19 cellular contexts compared by ENCODE assay signal in the genomic region with DNA sequence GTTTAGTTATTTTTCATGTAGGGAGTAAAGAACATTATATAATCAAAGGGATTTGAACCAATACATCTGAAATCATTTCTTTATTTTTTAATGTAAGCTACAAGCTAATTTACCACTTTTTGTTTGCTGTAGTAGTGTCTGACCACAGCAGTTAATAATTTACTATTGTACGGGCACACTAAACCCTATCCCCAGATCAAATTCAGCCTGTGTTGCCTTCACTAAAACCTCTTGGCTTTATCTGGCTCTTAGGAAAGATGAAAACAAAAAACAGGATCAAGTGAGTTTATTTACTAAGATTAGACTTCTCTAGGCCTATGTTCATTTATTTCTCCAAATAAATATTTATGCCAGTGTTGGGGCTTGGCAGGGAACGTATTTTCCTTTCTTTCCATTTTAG.
DNase-seq lines count a peak whose midpoint lies in the region; ATAC-seq, FAIRE-seq and TF ChIP-seq lines count a peak whose summit lies in the region.
"Had no signal": no experiment of that assay in that cellular context is flagged by ENCODE, and none has a peak within 500 bp of the region (broad histone marks: within the 10 kb centered on the region; RNA-seq: fewer than 3 reads in every experiment).

No MANE protein-coding gene starts in this region.

- H3K79me2 ChIP-seq in neural cell (replicated peaks; ENCODE audit: insufficient read depth, low read length): no peaks in the 10 kb centered on the region

- no peaks in the 10 kb centered on the region for H4K20me1 ChIP-seq in neural cell (ENCODE audit: insufficient read depth)

- H3K4me3 ChIP-seq in neural cell (ENCODE audit: low read length) (no peak overlapping the region), body of pancreas (no peak overlapping the region)
- H3K4me3 ChIP-seq: GM23338 had no signal

- no peak for TF ChIP-seq EP300 in neural cell (conservative IDR thresholded peaks at IDR 0.05; ENCODE audit: poor library complexity, severe bottlenecking)

- H3F3A ChIP-seq in neural cell (ENCODE audit: insufficient read depth, low read length, poor library complexity, severe bottlenecking): no peaks in the 10 kb centered on the region

- H3K9me3 ChIP-seq in neural cell (ENCODE audit: low read length) (no peaks in the 10 kb centered on the region), body of pancreas (no peaks in the 10 kb centered on the region)
- H3K9me3 ChIP-seq: Caco-2 had no signal

- TF ChIP-seq CTCF in neural cell (IDR thresholded peaks at IDR 0.05; ENCODE audit: poor library complexity, severe bottlenecking): no peak
- TF ChIP-seq CTCF in body of pancreas (IDR thresholded peaks at IDR 0.05): no peak

- no peak overlapping the region for H3K4me2 ChIP-seq in neural cell (ENCODE audit: low read length)
- H3K4me2 ChIP-seq: GM23338 had no signal

- H2AFZ ChIP-seq in neural cell (ENCODE audit: low read depth, low read length): no peak overlapping the region
- H2AFZ ChIP-seq: GM23338 had no signal

- no peak for TF ChIP-seq POLR2A in body of pancreas (IDR thresholded peaks at IDR 0.05)

- FAIRE-seq in GM19239 (lab: Jason Lieb, UNC): peak; percentile 26
- FAIRE-seq: GM12891, GM18507 had no signal

- peaks cover 12% of the 10 kb centered on the region for H3K36me3 ChIP-seq in neural cell (ENCODE audit: insufficient read depth, low read length)
- H3K36me3 ChIP-seq in body of pancreas (replicated peaks in 1 of 2; ENCODE audit: insufficient read depth in 1 of 2, low read depth in 2 of 2): no peaks in the 10 kb centered on the region

- 39 to 43% methylated on average over 2 of the region's 2 CpGs for WGBS in body of pancreas, 2 donors

- H3K27me3 ChIP-seq in neural cell (ENCODE audit: insufficient read depth, low read depth, low read length) (no peaks in the 10 kb centered on the region), body of pancreas (no peaks in the 10 kb centered on the region)

- H3K9ac ChIP-seq in neural cell (ENCODE audit: low read length): no peak overlapping the region

- H3K27ac ChIP-seq in neural cell (ENCODE audit: low read length) (peak overlapping the region; percentile 74), body of pancreas (no peak overlapping the region)

- intact Hi-C loops in body of pancreas (cut with DNase I): no loop called here

- no peaks in the 10 kb centered on the region for H3K4me1 ChIP-seq in body of pancreas
- H3K4me1 ChIP-seq: Caco-2 had no signal

- no peak for TF ChIP-seq RAD21 in neural cell (conservative IDR thresholded peaks at IDR 0.05)

- no peaks in the 10 kb centered on the region for H3K9me2 ChIP-seq in neural cell (ENCODE audit: insufficient read depth, low read length)

- DNase-seq in DMS53 treated with DMSO at 0.1 percent for 48 hours (lab: John Stamatoyannopoulos, UW; ENCODE audit: unreplicated experiment) (peak; percentile 35), GM19239 (ENCODE audit: insufficient read length, low spot score) (no peak), left lobe of liver (ENCODE audit: low spot score) (no peak), body of pancreas (no peak), occipital lobe (lab: John Stamatoyannopoulos, UW) (no peak)
- DNase-seq: C1 segment of cervical spinal cord; Caco-2; CD4-positive, alpha-beta memory T cell; DMS153; DMS79 treated with DMSO at 0.1 percent for 48 hours; GF-D8; H9 had no signal

- ATAC-seq in left lobe of liver (peak; percentile 97), HG03025 (IDR thresholded peaks at IDR 0.05; ENCODE audit: low FRiP score, unreplicated experiment) (no peak), HG03045 (IDR thresholded peaks at IDR 0.05; ENCODE audit: unreplicated experiment) (no peak), body of pancreas (no peak)
- ATAC-seq: GM23338, HCT116 had no signal

TF ChIP-seq in neural cell, 6 proteins besides CTCF, POLR2A, EP300 and RAD21:
- TF ChIP-seq MXI1 (conservative IDR thresholded peaks at IDR 0.05; ENCODE audit: poor library complexity, severe bottlenecking) (no peak), EZH2 (IDR thresholded peaks at IDR 0.05; ENCODE audit: borderline replicate concordance, insufficient read depth, low read length, poor library complexity, severe bottlenecking) (no peak), POLR2AphosphoS5 (IDR thresholded peaks at IDR 0.05) (no peak), REST (IDR thresholded peaks at IDR 0.05; ENCODE audit: borderline replicate concordance) (no peak), SMC3 (conservative IDR thresholded peaks at IDR 0.05; ENCODE audit: poor library complexity) (no peak), TAF1 (IDR thresholded peaks at IDR 0.05; ENCODE audit: low read depth) (no peak)
